ENCODE assay signal across 11 cellular contexts in the genomic region with DNA sequence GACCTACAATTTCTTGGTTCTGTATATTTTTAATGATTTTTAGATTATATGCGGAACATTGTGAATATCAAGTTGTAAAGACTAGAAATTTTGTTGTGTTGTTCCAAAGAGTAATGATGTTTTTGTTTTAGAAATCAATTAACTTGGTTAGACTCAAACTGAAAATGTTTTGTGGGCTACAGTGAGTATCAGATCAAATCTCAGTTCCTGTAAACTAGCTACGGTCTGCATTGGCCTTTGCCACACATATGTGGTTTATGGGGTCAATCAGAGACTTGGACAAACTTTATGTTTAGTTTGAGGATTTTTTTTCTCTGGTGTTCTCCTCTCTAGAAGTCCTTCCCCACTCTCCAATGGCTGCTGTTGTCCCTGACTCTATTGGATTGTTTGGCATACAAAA.
DNase-seq lines count a peak whose midpoint lies in the region; ATAC-seq and TF ChIP-seq lines count a peak whose summit lies in the region.
"Had no signal": no experiment of that assay in that cellular context is flagged by ENCODE, and none has a peak within 500 bp of the region (broad histone marks: within the 10 kb centered on the region; RNA-seq: fewer than 3 reads in every experiment).

No MANE protein-coding gene starts in this region.

- no peak for DNase-seq in stimulated activated naive B cell treated with anti-CD40 and anti-IgM and Interleukin-4, amounts not matched to agents 10 μg/mL and 1 μg/mL and 100 μg/mL, for 72 hours
- DNase-seq in foreskin keratinocyte: no peak
- no peak for DNase-seq in NCI-H2171 (lab: John Stamatoyannopoulos, UW)
- DNase-seq in caudate nucleus (lab: John Stamatoyannopoulos, UW): no peak
- DNase-seq: activated naive CD8-positive, alpha-beta T cell treated with anti-CD3 and anti-CD28 coated beads, Interleukin-2, amount 10 ng/mL, durations not matched to agents 7 days and 5 days; cortex of kidney; psoas muscle had no signal

- ATAC-seq in GM19025 (IDR thresholded peaks at IDR 0.05; ENCODE audit: low read depth, unreplicated experiment) (peak; percentile 93), GM21717 (IDR thresholded peaks at IDR 0.05; ENCODE audit: unreplicated experiment) (peak; percentile 98), HG03064 (IDR thresholded peaks at IDR 0.05; ENCODE audit: low read depth, unreplicated experiment) (peak; percentile 93), foreskin keratinocyte (no peak)
- ATAC-seq in stimulated activated naive B cell treated with anti-CD40 and anti-IgM and Interleukin-4, amounts not matched to agents 10 μg/mL and 1 μg/mL and 100 μg/mL, for 72 hours (replicated peaks): peak; percentile 73 to 83
- ATAC-seq: psoas muscle had no signal

- no peaks in the 10 kb centered on the region for H3K27me3 Mint-ChIP-seq in stimulated activated naive B cell treated with anti-CD40 and anti-IgM and Interleukin-4, amounts not matched to agents 10 μg/mL and 1 μg/mL and 100 μg/mL, for 72 hours
- H3K27me3 Mint-ChIP-seq: activated naive CD8-positive, alpha-beta T cell treated with anti-CD3 and anti-CD28 coated beads, Interleukin-2, amount 10 ng/mL, durations not matched to agents 7 days and 5 days had no signal

- H3K4me1 Mint-ChIP-seq in stimulated activated naive B cell treated with anti-CD40 and anti-IgM and Interleukin-4, amounts not matched to agents 10 μg/mL and 1 μg/mL and 100 μg/mL, for 72 hours: no peaks in the 10 kb centered on the region
- H3K4me1 Mint-ChIP-seq: activated naive CD8-positive, alpha-beta T cell treated with anti-CD3 and anti-CD28 coated beads, Interleukin-2, amount 10 ng/mL, durations not matched to agents 7 days and 5 days had no signal

- H3K36me3 Mint-ChIP-seq in stimulated activated naive B cell treated with anti-CD40 and anti-IgM and Interleukin-4, amounts not matched to agents 10 μg/mL and 1 μg/mL and 100 μg/mL, for 72 hours: no peaks in the 10 kb centered on the region
- H3K36me3 Mint-ChIP-seq: activated naive CD8-positive, alpha-beta T cell treated with anti-CD3 and anti-CD28 coated beads, Interleukin-2, amount 10 ng/mL, durations not matched to agents 7 days and 5 days; mesothelial cell of epicardium had no signal

- no peak overlapping the region for H3K27ac Mint-ChIP-seq in stimulated activated naive B cell treated with anti-CD40 and anti-IgM and Interleukin-4, amounts not matched to agents 10 μg/mL and 1 μg/mL and 100 μg/mL, for 72 hours
- H3K27ac Mint-ChIP-seq: activated naive CD8-positive, alpha-beta T cell treated with anti-CD3 and anti-CD28 coated beads, Interleukin-2, amount 10 ng/mL, durations not matched to agents 7 days and 5 days; mesothelial cell of epicardium had no signal

- H3K27ac ChIP-seq in foreskin keratinocyte (no peak overlapping the region), caudate nucleus (ENCODE audit: low read depth, low read length) (no peak overlapping the region)
- H3K27ac ChIP-seq: psoas muscle had no signal

- no peaks in the 10 kb centered on the region for H3K4me1 ChIP-seq in foreskin keratinocyte
- H3K4me1 ChIP-seq: psoas muscle had no signal

- no peak overlapping the region for H3K4me3 Mint-ChIP-seq in stimulated activated naive B cell treated with anti-CD40 and anti-IgM and Interleukin-4, amounts not matched to agents 10 μg/mL and 1 μg/mL and 100 μg/mL, for 72 hours
- H3K4me3 Mint-ChIP-seq: activated naive CD8-positive, alpha-beta T cell treated with anti-CD3 and anti-CD28 coated beads, Interleukin-2, amount 10 ng/mL, durations not matched to agents 7 days and 5 days; mesothelial cell of epicardium had no signal

- no peak for TF ChIP-seq CTCF in foreskin keratinocyte (conservative IDR thresholded peaks at IDR 0.05)

- H3K9me3 Mint-ChIP-seq in stimulated activated naive B cell treated with anti-CD40 and anti-IgM and Interleukin-4, amounts not matched to agents 10 μg/mL and 1 μg/mL and 100 μg/mL, for 72 hours: no peaks in the 10 kb centered on the region
- H3K9me3 Mint-ChIP-seq: activated naive CD8-positive, alpha-beta T cell treated with anti-CD3 and anti-CD28 coated beads, Interleukin-2, amount 10 ng/mL, durations not matched to agents 7 days and 5 days had no signal

- no peaks in the 10 kb centered on the region for H3K27me3 ChIP-seq in foreskin keratinocyte
